Comparison of ENCODE assay signal across 20 cellular contexts in genomic region chr10:72105098-72105475, GRCh38. TPM values are rescaled to one million over a fixed set of nuclear protein-coding genes. Genes with fewer than 3 reads are reported as not detected.
A peak's percentile ranks its signal among the peaks of the same experiment; 100 is the strongest.
DNase-seq lines count a peak whose midpoint lies in the region; ATAC-seq and TF ChIP-seq lines count a peak whose summit lies in the region.
"Had no signal": no experiment of that assay in that cellular context is flagged by ENCODE, and none has a peak within 500 bp of the region (broad histone marks: within the 10 kb centered on the region; RNA-seq: fewer than 3 reads in every experiment).

No MANE protein-coding gene starts in this region.

- 87% methylated on average over 7 of the region's 9 CpGs for WGBS in suprapubic skin

- intact Hi-C loops in left ventricle myocardium superior (cut with micrococcal nuclease) (no loop called here), lower lobe of right lung (cut with DNase I) (no loop called here)

- no peaks in the 10 kb centered on the region for H3K9me3 Mint-ChIP-seq in activated T-cell treated with anti-CD3 and anti-CD28 coated beads, Interleukin-2, amount 50 U/mL, for 24 hours
- no peaks in the 10 kb centered on the region for H3K9me3 Mint-ChIP-seq in activated T-helper 17 cell treated with anti-CD3 and anti-CD28 coated beads, Interleukin-2, amount 50 U/mL, for 72 hours
- H3K9me3 Mint-ChIP-seq: HFFc6; stimulated activated effector memory CD8-positive, alpha-beta T cell treated with anti-CD3 and anti-CD28 coated beads, Interleukin-12 subunit alpha, Interleukin-12 subunit beta, amount 100 ng/mL, for 72 hours had no signal

- H3K9me3 ChIP-seq in suprapubic skin (no peaks in the 10 kb centered on the region), lower lobe of right lung (no peaks in the 10 kb centered on the region)
- H3K9me3 ChIP-seq: A549, gastroesophageal sphincter, left lung, upper lobe of left lung had no signal

- TF ChIP-seq POLR2A in suprapubic skin (IDR thresholded peaks at IDR 0.05): no peak

- H3K4me1 Mint-ChIP-seq in activated T-cell treated with anti-CD3 and anti-CD28 coated beads, Interleukin-2, amount 50 U/mL, for 24 hours (ENCODE audit: low read depth): peaks cover 82% of the 10 kb centered on the region
- peaks cover 51% of the 10 kb centered on the region for H3K4me1 Mint-ChIP-seq in activated T-helper 17 cell treated with anti-CD3 and anti-CD28 coated beads, Interleukin-2, amount 50 U/mL, for 72 hours

- no peak for TF ChIP-seq EP300 in suprapubic skin (IDR thresholded peaks at IDR 0.05)

- H3K27ac Mint-ChIP-seq in activated T-cell treated with anti-CD3 and anti-CD28 coated beads, Interleukin-2, amount 50 U/mL, for 24 hours: peak overlapping the region; percentile 93
- peak overlapping the region; percentile 40 for H3K27ac Mint-ChIP-seq in activated T-helper 17 cell treated with anti-CD3 and anti-CD28 coated beads, Interleukin-2, amount 50 U/mL, for 72 hours
- H3K27ac Mint-ChIP-seq: HFFc6; stimulated activated effector memory CD8-positive, alpha-beta T cell treated with anti-CD3 and anti-CD28 coated beads, Interleukin-12 subunit alpha, Interleukin-12 subunit beta, amount 100 ng/mL, for 72 hours had no signal

- ATAC-seq in activated T-helper 17 cell treated with anti-CD3 and anti-CD28 coated beads, Interleukin-2, amount 50 U/mL, for 72 hours (replicated peaks): no peak
- ATAC-seq in left ventricle myocardium superior: peak; percentile 7
- no peak for ATAC-seq in lower lobe of right lung
- ATAC-seq: A549; left lung; stimulated activated effector memory CD8-positive, alpha-beta T cell treated with anti-CD3 and anti-CD28 coated beads, Interleukin-12 subunit alpha, Interleukin-12 subunit beta, amount 100 ng/mL, for 72 hours had no signal

- TF ChIP-seq CTCF in suprapubic skin (IDR thresholded peaks at IDR 0.05) (no peak), lower lobe of right lung (IDR thresholded peaks at IDR 0.05) (no peak), foreskin fibroblast (IDR thresholded peaks at IDR 0.05; ENCODE audit: low read depth, low read length) (no peak)

- peaks cover 55% of the 10 kb centered on the region for H3K36me3 Mint-ChIP-seq in activated T-cell treated with anti-CD3 and anti-CD28 coated beads, Interleukin-2, amount 50 U/mL, for 24 hours (ENCODE audit: low read depth)
- H3K36me3 Mint-ChIP-seq in activated T-helper 17 cell treated with anti-CD3 and anti-CD28 coated beads, Interleukin-2, amount 50 U/mL, for 72 hours (ENCODE audit: low read depth): peaks cover 49% of the 10 kb centered on the region

- H3K36me3 ChIP-seq in suprapubic skin (peaks cover 15% of the 10 kb centered on the region), lower lobe of right lung (peaks cover 25% of the 10 kb centered on the region)

- H3K27me3 Mint-ChIP-seq in activated T-cell treated with anti-CD3 and anti-CD28 coated beads, Interleukin-2, amount 50 U/mL, for 24 hours: no peaks in the 10 kb centered on the region
- H3K27me3 Mint-ChIP-seq in activated T-helper 17 cell treated with anti-CD3 and anti-CD28 coated beads, Interleukin-2, amount 50 U/mL, for 72 hours: no peaks in the 10 kb centered on the region

- H3K4me3 Mint-ChIP-seq in activated T-cell treated with anti-CD3 and anti-CD28 coated beads, Interleukin-2, amount 50 U/mL, for 24 hours: no peak overlapping the region
- H3K4me3 Mint-ChIP-seq in activated T-helper 17 cell treated with anti-CD3 and anti-CD28 coated beads, Interleukin-2, amount 50 U/mL, for 72 hours: no peak overlapping the region
- H3K4me3 Mint-ChIP-seq: HFFc6; stimulated activated effector memory CD8-positive, alpha-beta T cell treated with anti-CD3 and anti-CD28 coated beads, Interleukin-12 subunit alpha, Interleukin-12 subunit beta, amount 100 ng/mL, for 72 hours had no signal

- H3K27me3 ChIP-seq in suprapubic skin (no peaks in the 10 kb centered on the region), lower lobe of right lung (ENCODE audit: low read depth) (no peaks in the 10 kb centered on the region)
- H3K27me3 ChIP-seq: gastroesophageal sphincter, left lung, upper lobe of left lung had no signal

- H3K4me3 ChIP-seq in suprapubic skin (no peak overlapping the region), lower lobe of right lung (no peak overlapping the region), foreskin fibroblast (ENCODE audit: low read depth in 1 of 2, low read length in 2 of 2) (no peak overlapping the region)
- H3K4me3 ChIP-seq: A549, gastroesophageal sphincter, left lung, upper lobe of left lung had no signal

- H3K4me1 ChIP-seq in suprapubic skin: peaks cover 4% of the 10 kb centered on the region
- H3K4me1 ChIP-seq in lower lobe of right lung: peaks cover 10% of the 10 kb centered on the region
- H3K4me1 ChIP-seq: left lung had no signal

- no peak for DNase-seq in activated T-cell treated with anti-CD3 and anti-CD28 coated beads, Interleukin-2, amount 50 U/mL, for 24 hours
- DNase-seq in activated T-cell treated with anti-CD3 and anti-CD28 coated beads, Interleukin-2, amount 50 U/mL, for 1 hour: no peak
- DNase-seq in left ventricle myocardium superior (no peak), suprapubic skin (ENCODE audit: low spot score in 2 of 2) (no peak), DMS153 treated with DMSO at 0.1 percent for 48 hours (lab: John Stamatoyannopoulos, UW; ENCODE audit: unreplicated experiment) (no peak), lower lobe of right lung (no peak), foreskin fibroblast (no peak)
- DNase-seq: activated CD4-positive, alpha-beta T cell treated with anti-CD3 and anti-CD28 coated beads for 4 hours; activated naive CD4-positive, alpha-beta T cell treated with anti-CD3 and anti-CD28 coated beads, Interleukin-2, amount 50 U/mL, for 16 hours; DMS79; HFFc6; left lung; NCI-H1417; NCI-H524; RPMI8226; upper lobe of left lung had no signal

- H3K27ac ChIP-seq in suprapubic skin: peak overlapping the region; percentile 25
- H3K27ac ChIP-seq in lower lobe of right lung: no peak overlapping the region
- H3K27ac ChIP-seq: A549, left lung, upper lobe of left lung had no signal

RNA-seq across cellular contexts. Expression of gene SPOCK2, which starts 16.7 kb away (rescaled TPM):
- total RNA-seq in activated T-helper 17 cell treated with anti-CD3 and anti-CD28 coated beads, Interleukin-2, amount 50 U/mL, for 72 hours: 100 to 1,000 TPM; 161 to 191 TPM
- total RNA-seq in left ventricle myocardium superior (12.7 TPM), suprapubic skin (1 to 10 TPM; 1.5 to 3.7 (median 1.8) TPM), lower lobe of right lung (108 TPM)
- total RNA-seq: HFFc6 had no signal
